Comparison of ENCODE assay signal across 20 cellular contexts in genomic region chr22:19571995-19572394, GRCh38. TPM values are rescaled to one million over a fixed set of nuclear protein-coding genes. Genes with fewer than 3 reads are reported as not detected.
"Had no signal": no experiment of that assay in that cellular context is flagged by ENCODE, and none has a peak within 500 bp of the region (broad histone marks: within the 10 kb centered on the region; RNA-seq: fewer than 3 reads in every experiment).

No MANE protein-coding gene starts in this region.

- H3K4me1 ChIP-seq: pancreas, transverse colon had no signal

- H3K4me3 Mint-ChIP-seq: activated CD4-positive, alpha-beta T cell treated with anti-CD3 and anti-CD28 coated beads, Interleukin-2, amount 10 ng/mL, durations not matched to agents 24 days and 14 days; activated T-cell treated with anti-CD3 and anti-CD28 coated beads, Interleukin-2, amount 50 U/mL, for 72 hours; central memory CD8-positive, alpha-beta T cell; naive thymus-derived CD4-positive, alpha-beta T cell; stimulated activated naive B cell treated with anti-CD40 and anti-IgM and Interleukin-4, amounts not matched to agents 10 μg/mL and 1 μg/mL and 100 μg/mL, for 72 hours had no signal

- H3K36me3 ChIP-seq: lower lobe of right lung, pancreas, transverse colon, vagina had no signal

- H3K4me3 ChIP-seq: lower lobe of right lung, pancreas, transverse colon, vagina had no signal

- H3K9me3 ChIP-seq: lower lobe of right lung, pancreas, transverse colon, vagina had no signal

- H3K36me3 Mint-ChIP-seq: activated naive CD4-positive, alpha-beta T cell treated with anti-CD3 and anti-CD28 coated beads, Interleukin-2, amount 50 U/mL, for 72 hours; naive thymus-derived CD4-positive, alpha-beta T cell; stimulated activated naive B cell treated with anti-CD40 and anti-IgM and Interleukin-4, amounts not matched to agents 10 μg/mL and 1 μg/mL and 100 μg/mL, for 72 hours had no signal

- H3K27ac Mint-ChIP-seq: activated CD4-positive, alpha-beta T cell treated with anti-CD3 and anti-CD28 coated beads, Interleukin-2, amount 10 ng/mL, durations not matched to agents 24 days and 14 days; stimulated activated naive B cell treated with anti-CD40 and anti-IgM and Interleukin-4, amounts not matched to agents 10 μg/mL and 1 μg/mL and 100 μg/mL, for 72 hours had no signal

- H3K9me3 Mint-ChIP-seq: activated CD4-positive, alpha-beta T cell treated with anti-CD3 and anti-CD28 coated beads, Interleukin-2, amount 10 ng/mL, durations not matched to agents 24 days and 14 days; activated naive CD4-positive, alpha-beta T cell treated with anti-CD3 and anti-CD28 coated beads, Interleukin-2, amount 50 U/mL, for 72 hours; activated T-cell treated with anti-CD3 and anti-CD28 coated beads, Interleukin-2, amount 50 U/mL, for 72 hours; central memory CD8-positive, alpha-beta T cell; naive thymus-derived CD4-positive, alpha-beta T cell; stimulated activated naive B cell treated with anti-CD40 and anti-IgM and Interleukin-4, amounts not matched to agents 10 μg/mL and 1 μg/mL and 100 μg/mL, for 72 hours had no signal

- H3K27me3 ChIP-seq: pancreas, transverse colon, vagina had no signal

- FAIRE-seq: pancreas had no signal

- H3K27me3 Mint-ChIP-seq: activated CD4-positive, alpha-beta T cell treated with anti-CD3 and anti-CD28 coated beads, Interleukin-2, amount 10 ng/mL, durations not matched to agents 24 days and 14 days; naive thymus-derived CD4-positive, alpha-beta T cell had no signal

- ATAC-seq: activated naive CD4-positive, alpha-beta T cell treated with anti-CD3 and anti-CD28 coated beads, Interleukin-2, amount 50 U/mL, for 72 hours; activated T-cell treated with anti-CD3 and anti-CD28 coated beads, Interleukin-2, amount 50 U/mL, for 72 hours; lower lobe of right lung; naive thymus-derived CD4-positive, alpha-beta T cell; pancreas; stimulated activated naive B cell treated with anti-CD40 and anti-IgM and Interleukin-4, amounts not matched to agents 10 μg/mL and 1 μg/mL and 100 μg/mL, for 72 hours had no signal

- DNase-seq: activated CD4-positive, alpha-beta T cell treated with anti-CD3 and anti-CD28 coated beads, Interleukin-2, amount 10 ng/mL, durations not matched to agents 24 days and 14 days; activated CD4-positive, CD25-positive, alpha-beta regulatory T cell; activated CD8-positive, alpha-beta memory T cell treated with anti-CD3 and anti-CD28 coated beads, Interleukin-2, amount 50 U/mL, for 48 hours; activated gamma-delta T cell; activated T-cell treated with anti-CD3 and anti-CD28 coated beads, Interleukin-2, amount 50 U/mL, for 72 hours; cortex of kidney; effector CD8-positive, alpha-beta T cell; hypothalamus; kidney glomerular epithelial cell; lower lobe of right lung; naive thymus-derived CD4-positive, alpha-beta T cell; pancreas; stimulated activated CD4-positive, alpha-beta T cell treated with anti-CD3 and anti-CD28 coated beads, Interleukin-2, amount 100 ng/mL, for 48 hours; stimulated activated naive B cell treated with anti-CD40 and anti-IgM and Interleukin-4, amounts not matched to agents 10 μg/mL and 1 μg/mL and 100 μg/mL, for 72 hours; SW 1271; transverse colon had no signal

- H3K27ac ChIP-seq: epithelial cell of prostate, lower lobe of right lung, pancreas, transverse colon, vagina had no signal

RNA-seq across cellular contexts. Expression of gene CLDN5, which starts 47.8 kb away (rescaled TPM):
- total RNA-seq: activated naive CD4-positive, alpha-beta T cell treated with anti-CD3 and anti-CD28 coated beads, Interleukin-2, amount 50 U/mL, for 72 hours had no signal
